8 cellular contexts compared by ENCODE assay signal in the genomic region with DNA sequence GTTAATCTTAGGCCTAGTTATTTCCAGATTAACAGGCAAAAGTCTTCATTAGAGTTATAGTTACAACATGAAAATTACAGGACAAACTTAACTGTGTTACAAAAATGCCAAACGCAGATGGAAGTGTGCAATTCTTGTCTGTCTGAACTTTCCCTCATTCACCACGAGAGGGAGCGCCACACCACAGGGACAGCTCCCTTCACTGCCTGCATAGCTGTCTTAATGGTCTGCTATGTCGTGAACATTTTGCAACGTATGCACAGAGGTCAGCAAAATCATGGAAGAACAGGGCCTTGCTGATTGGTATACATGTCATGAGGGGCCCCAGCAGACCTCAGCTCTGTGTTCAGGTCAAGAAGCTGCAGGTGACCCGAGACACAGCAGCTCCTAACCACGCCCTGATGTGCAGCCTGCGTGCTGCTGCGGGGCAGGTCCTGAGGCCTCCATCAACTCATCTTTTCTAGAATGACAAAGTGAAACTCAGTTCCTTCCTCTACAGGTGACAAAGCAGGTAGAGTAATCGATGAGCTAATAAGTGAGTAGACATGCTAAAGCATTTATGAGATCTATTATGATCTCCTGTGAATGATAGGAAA.
DNase-seq lines count a peak whose midpoint lies in the region; ATAC-seq and TF ChIP-seq lines count a peak whose summit lies in the region.

No MANE protein-coding gene starts in this region.

- no peaks in the 10 kb centered on the region for H3F3A ChIP-seq in DOHH2 (ENCODE audit: control insufficient read depth, insufficient read depth)

- no peaks in the 10 kb centered on the region for H4K20me1 ChIP-seq in DOHH2 (ENCODE audit: control insufficient read depth, insufficient read depth, low read depth, low read length)

- TF ChIP-seq CTCF in DOHH2 (IDR thresholded peaks at IDR 0.05; ENCODE audit: low read depth, low read length, poor library complexity, severe bottlenecking) = peak; percentile 93
- TF ChIP-seq CTCF in heart right ventricle (IDR thresholded peaks at IDR 0.05) = peak; percentile 69 to 93 (median 89)

- peaks cover 14% of the 10 kb centered on the region for H3K9me3 ChIP-seq in DOHH2 (ENCODE audit: control insufficient read depth, insufficient read depth, low read length)
- peaks cover 0 to 12% (median 0%) of the 10 kb centered on the region in 11 donors for H3K9me3 ChIP-seq in heart right ventricle

- H3K79me2 ChIP-seq in DOHH2 (ENCODE audit: control insufficient read depth, low read length) = no peaks in the 10 kb centered on the region

- no peak overlapping the region for H3K4me2 ChIP-seq in DOHH2 (ENCODE audit: low read length)

- no peak overlapping the region for H3K27ac ChIP-seq in DOHH2 (ENCODE audit: low read depth, low read length)
- H3K27ac ChIP-seq in heart right ventricle = no peak overlapping the region

- ATAC-seq in heart right ventricle = peak in 7 of 8 donors; percentile 77 to 92 (median 89)
- ATAC-seq in GM21360 (IDR thresholded peaks at IDR 0.05; ENCODE audit: unreplicated experiment) = no peak

- intact Hi-C loops in heart right ventricle (cut with DNase I) = loop anchor here in 8 of 10 donors (2.0 to 10.0 kb wide), 7 partner anchors 143 to 250 kb away; a partner anchor contains a TSS

- H3K36me3 ChIP-seq in DOHH2 (ENCODE audit: control insufficient read depth, low read length) (no peaks in the 10 kb centered on the region), heart right ventricle (no peaks in the 10 kb centered on the region)

- H3K4me3 ChIP-seq in DOHH2 (ENCODE audit: low read length) (no peak overlapping the region), heart right ventricle (no peak overlapping the region)

- WGBS in heart right ventricle, 2 donors = 41 to 43% methylated on average over 10 of the region's 10 CpGs

- H3K4me1 ChIP-seq in DOHH2 (ENCODE audit: control insufficient read depth, low read length) (peaks cover 3% of the 10 kb centered on the region), heart right ventricle (peaks cover 0 to 4% (median 0%) of the 10 kb centered on the region in 9 donors)

- no peaks in the 10 kb centered on the region for H3K9me2 ChIP-seq in DOHH2 (replicated peaks; ENCODE audit: control insufficient read depth, low read length)

- DNase-seq in HCEC 1CT = peak; percentile 75
- peak; percentile 83 for DNase-seq in NCI-H1105 (lab: John Stamatoyannopoulos, UW)
- DNase-seq in SKM-1 (lab: John Stamatoyannopoulos, UW; ENCODE audit: unreplicated experiment) = peak; percentile 47
- peak; percentile 42 for DNase-seq in activated naive CD8-positive, alpha-beta T cell treated with anti-CD3 and anti-CD28 coated beads, Interleukin-2, amount 50 U/mL, for 16 hours (ENCODE audit: low read depth, low spot score)
- peak; percentile 19 to 75 for DNase-seq in heart right ventricle
- peak; percentile 61 for DNase-seq in pulmonary artery endothelial cell (ENCODE audit: low read depth, low spot score)

- no peaks in the 10 kb centered on the region for H3K27me3 ChIP-seq in DOHH2 (ENCODE audit: control insufficient read depth, low read length)
- H3K27me3 ChIP-seq in heart right ventricle = no peaks in the 10 kb centered on the region
